ENCODE assay signal across 1 cellular context in genomic region chr17:64767269-64767997, GRCh38.
TF ChIP-seq lines count a peak whose summit lies in the region.

No MANE protein-coding gene starts in this region.

TF ChIP-seq in GM23338, 12 proteins besides CTCF, POLR2A, EP300 and RAD21 (continued from another document):
- TF ChIP-seq ETS1 (IDR thresholded peaks at IDR 0.05) (no peak), EZH2phosphoT487 (IDR thresholded peaks at IDR 0.05; ENCODE audit: unreplicated experiment) (no peak), ZNF114 (CRISPR knock-in tag; IDR thresholded peaks at IDR 0.05) (no peak)
- TF ChIP-seq, protein P1, sequence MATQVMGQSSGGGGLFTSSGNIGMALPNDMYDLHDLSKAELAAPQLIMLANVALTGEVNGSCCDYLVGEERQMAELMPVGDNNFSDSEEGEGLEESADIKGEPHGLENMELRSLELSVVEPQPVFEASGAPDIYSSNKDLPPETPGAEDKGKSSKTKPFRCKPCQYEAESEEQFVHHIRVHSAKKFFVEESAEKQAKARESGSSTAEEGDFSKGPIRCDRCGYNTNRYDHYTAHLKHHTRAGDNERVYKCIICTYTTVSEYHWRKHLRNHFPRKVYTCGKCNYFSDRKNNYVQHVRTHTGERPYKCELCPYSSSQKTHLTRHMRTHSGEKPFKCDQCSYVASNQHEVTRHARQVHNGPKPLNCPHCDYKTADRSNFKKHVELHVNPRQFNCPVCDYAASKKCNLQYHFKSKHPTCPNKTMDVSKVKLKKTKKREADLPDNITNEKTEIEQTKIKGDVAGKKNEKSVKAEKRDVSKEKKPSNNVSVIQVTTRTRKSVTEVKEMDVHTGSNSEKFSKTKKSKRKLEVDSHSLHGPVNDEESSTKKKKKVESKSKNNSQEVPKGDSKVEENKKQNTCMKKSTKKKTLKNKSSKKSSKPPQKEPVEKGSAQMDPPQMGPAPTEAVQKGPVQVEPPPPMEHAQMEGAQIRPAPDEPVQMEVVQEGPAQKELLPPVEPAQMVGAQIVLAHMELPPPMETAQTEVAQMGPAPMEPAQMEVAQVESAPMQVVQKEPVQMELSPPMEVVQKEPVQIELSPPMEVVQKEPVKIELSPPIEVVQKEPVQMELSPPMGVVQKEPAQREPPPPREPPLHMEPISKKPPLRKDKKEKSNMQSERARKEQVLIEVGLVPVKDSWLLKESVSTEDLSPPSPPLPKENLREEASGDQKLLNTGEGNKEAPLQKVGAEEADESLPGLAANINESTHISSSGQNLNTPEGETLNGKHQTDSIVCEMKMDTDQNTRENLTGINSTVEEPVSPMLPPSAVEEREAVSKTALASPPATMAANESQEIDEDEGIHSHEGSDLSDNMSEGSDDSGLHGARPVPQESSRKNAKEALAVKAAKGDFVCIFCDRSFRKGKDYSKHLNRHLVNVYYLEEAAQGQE (IDR thresholded peaks at IDR 0.05; ENCODE audit: unreplicated experiment): no peak
